8 cellular contexts compared by ENCODE assay signal in genomic region chr20:32820000-32820697, GRCh38. TPM values are rescaled to one million over a fixed set of nuclear protein-coding genes. Genes with fewer than 3 reads are reported as not detected.
A peak's percentile ranks its signal among the peaks of the same experiment; 100 is the strongest.
DNase-seq lines count a peak whose midpoint lies in the region; ATAC-seq, FAIRE-seq and TF ChIP-seq lines count a peak whose summit lies in the region.

No MANE protein-coding gene starts in this region.

- no peaks in the 10 kb centered on the region for H3K9me3 ChIP-seq in CD8-positive, alpha-beta T cell (ENCODE audit: low read length)
- H3K9me3 ChIP-seq in thyroid gland, result no peaks in the 10 kb centered on the region

- no peak for TF ChIP-seq CTCF in CD8-positive, alpha-beta T cell (IDR thresholded peaks at IDR 0.05)
- TF ChIP-seq CTCF in fibroblast of the aortic adventitia (IDR thresholded peaks at IDR 0.05; ENCODE audit: insufficient read depth, low read length), result peak; percentile 9
- peak in 1 of 6 experiments; percentile 9 for TF ChIP-seq CTCF in thyroid gland (IDR thresholded peaks at IDR 0.05)

- no peaks in the 10 kb centered on the region for H3K9me3 Mint-ChIP-seq in CD8-positive, alpha-beta T cell

- intact Hi-C loops in CD8-positive, alpha-beta T cell (cut with DNase I, micrococcal nuclease), result loop anchor here (1.0 to 5.0 kb wide), 7 partner anchors 21 to 1172 kb away; partner anchors contain the start of genes ASXL1 (in 1 of the 2), RALY (in 1 of the 2) and TM9SF4 (in 1 of the 2)
- intact Hi-C loops in thyroid gland (cut with DNase I), result no loop called here

- H3K27ac ChIP-seq in CD8-positive, alpha-beta T cell (ENCODE audit: low read depth, low read length), result peak overlapping the region; percentile 93
- H3K27ac ChIP-seq in thyroid gland, result peak overlapping the region; percentile 78 to 93 (median 90)

- H3K4me1 Mint-ChIP-seq in CD8-positive, alpha-beta T cell (ENCODE audit: low read depth), result peaks cover 42% of the 10 kb centered on the region

- FAIRE-seq in GM19239 (lab: Jason Lieb, UNC), result no peak

- H3K36me3 Mint-ChIP-seq in CD8-positive, alpha-beta T cell, result peaks cover 15% of the 10 kb centered on the region

- CTCF ChIA-PET in CD8-positive, alpha-beta T cell (lab: Charles Lee), result interaction anchor here (0.9 to 1.0 kb wide), 3 partner anchors 24 to 42 kb away, joined by 3 read pairs; no protein-coding TSS in a partner anchor

- H3K4me3 ChIP-seq in CD8-positive, alpha-beta T cell (ENCODE audit: low read depth, low read length), result peak overlapping the region; percentile 71
- H3K4me3 ChIP-seq in fibroblast of the aortic adventitia (ENCODE audit: low read depth, low read length) (peak overlapping the region; percentile 93), thyroid gland (replicated peaks in 1 of 3) (peak overlapping the region in 2 of 3 donors; percentile 68)

- H3K4me1 ChIP-seq in CD8-positive, alpha-beta T cell (ENCODE audit: insufficient read depth, low read length), result peaks cover 41% of the 10 kb centered on the region
- peaks cover 45 to 47% of the 10 kb centered on the region in 2 donors for H3K4me1 ChIP-seq in thyroid gland

- DNase-seq in CD8-positive, alpha-beta T cell, result peak in 6 of 7 experiments; percentile 78 to 89 (median 84)
- DNase-seq in GM19239 (ENCODE audit: insufficient read length, low spot score), result peak; percentile 58
- DNase-seq in NOMO-1 (lab: John Stamatoyannopoulos, UW; ENCODE audit: unreplicated experiment in 2 of 2), result peak; percentile 56 to 65
- peak; percentile 62 for DNase-seq in activated T-helper 1 cell treated with Interleukin-2 at 50 U/mL for 16 hours (ENCODE audit: low read depth)
- DNase-seq in fibroblast of the aortic adventitia (ENCODE audit: low read depth), result peak; percentile 23
- peak in 29 of 56 donors; percentile 21 to 91 (median 83) for DNase-seq in nucleus accumbens (lab: John Stamatoyannopoulos, UW)
- DNase-seq in thyroid gland, result peak; percentile 75 to 76

- H3K4me3 Mint-ChIP-seq in CD8-positive, alpha-beta T cell, result peak overlapping the region; percentile 97

- no peaks in the 10 kb centered on the region for H3K36me3 ChIP-seq in CD8-positive, alpha-beta T cell (ENCODE audit: insufficient read depth, low read length)
- no peaks in the 10 kb centered on the region for H3K36me3 ChIP-seq in thyroid gland

- TF ChIP-seq POLR2A in thyroid gland (IDR thresholded peaks at IDR 0.05), result peak in 1 of 2 donors; percentile 69

- peak; percentile 76 for ATAC-seq in CD8-positive, alpha-beta T cell
- ATAC-seq in HG03432 (IDR thresholded peaks at IDR 0.05; ENCODE audit: unreplicated experiment), result peak; percentile 66

- H3K27ac Mint-ChIP-seq in CD8-positive, alpha-beta T cell, result peak overlapping the region; percentile 98

- WGBS in thyroid gland, 2 donors, result 0 to 3% methylated on average over 5 to 6 of the region's 56 CpGs

- POLR2A ChIA-PET in CD8-positive, alpha-beta T cell (lab: Charles Lee), result interaction anchor here (0.6 to 1.9 kb wide), 7 partner anchors 13 to 1946 kb away, joined by 3 to 10 read pairs (median 4); no protein-coding TSS in a partner anchor

- H3K27me3 Mint-ChIP-seq in CD8-positive, alpha-beta T cell (ENCODE audit: low read depth), result no peaks in the 10 kb centered on the region

- H3K27me3 ChIP-seq in CD8-positive, alpha-beta T cell (ENCODE audit: insufficient read depth, low read length), result no peaks in the 10 kb centered on the region
- H3K27me3 ChIP-seq in thyroid gland, result no peaks in the 10 kb centered on the region

RNA-seq across cellular contexts. Expression of gene MAPRE1, which starts 0.4 kb away (rescaled TPM):
- 100 to 1,000 TPM; 144 to 148 TPM for total RNA-seq in CD8-positive, alpha-beta T cell
- total RNA-seq in fibroblast of the aortic adventitia (ENCODE audit: low replicate concordance), result 66.0 and 95.6 TPM in 2 replicates
- total RNA-seq in thyroid gland, result 100 to 1,000 TPM in 3 of 4 donors, 10 to 100 TPM in 1; 98.9 to 143 (median 110) TPM

RNA-seq across cellular contexts. Expression of gene EFCAB8, which starts 38.6 kb away (rescaled TPM):
- under 1 TPM; 0.75 to 0.92 TPM for total RNA-seq in CD8-positive, alpha-beta T cell
- not detected in 2 replicates for total RNA-seq in fibroblast of the aortic adventitia (ENCODE audit: low replicate concordance)
- 1 to 10 TPM in 1 of 4 donors, under 1 TPM in 1, not detected in 2; 0.27 to 2.3 TPM for total RNA-seq in thyroid gland

RNA-seq across cellular contexts. Expression of gene DNMT3B, which starts 58.0 kb away (rescaled TPM):
- under 1 TPM; 0.30 to 0.36 TPM for total RNA-seq in CD8-positive, alpha-beta T cell
- 1.1 and 3.3 TPM in 2 replicates for total RNA-seq in fibroblast of the aortic adventitia (ENCODE audit: low replicate concordance)
- total RNA-seq in thyroid gland, result 1 to 10 TPM; 2.2 to 2.7 (median 2.3) TPM

Comparison
In these comparisons a context has a peak if more than half of its experiments do, and no peak if none do; other contexts are left out.
1. Peak in every context shown above with its lines: DNase-seq, ATAC-seq, H3K4me3 ChIP-seq and H3K27ac ChIP-seq.
2. DNase-seq: peak in every context shown above with its lines; median percentile 84 in CD8-positive, alpha-beta T cell; 83 in nucleus accumbens; 76 in thyroid gland; 62 in activated T-helper 1 cell treated with Interleukin-2 at 50 U/mL for 16 hours; 60 in NOMO-1; 58 in GM19239; 23 in fibroblast of the aortic adventitia.